Comparison of ENCODE assay signal across 12 cellular contexts in genomic region chr6:144341831-144342527, GRCh38. TPM values are rescaled to one million over a fixed set of nuclear protein-coding genes. Genes with fewer than 3 reads are reported as not detected.
DNase-seq lines count a peak whose midpoint lies in the region; ATAC-seq and TF ChIP-seq lines count a peak whose summit lies in the region.
"Had no signal": no experiment of that assay in that cellular context is flagged by ENCODE, and none has a peak within 500 bp of the region (broad histone marks: within the 10 kb centered on the region; RNA-seq: fewer than 3 reads in every experiment).

No MANE protein-coding gene starts in this region.

- H3K4me3 ChIP-seq in upper lobe of left lung (no peak overlapping the region), vagina (no peak overlapping the region), dorsolateral prefrontal cortex (no peak overlapping the region)
- H3K4me3 ChIP-seq: right atrium auricular region had no signal

- H3K27me3 ChIP-seq in upper lobe of left lung (no peaks in the 10 kb centered on the region), vagina (no peaks in the 10 kb centered on the region), dorsolateral prefrontal cortex (no peaks in the 10 kb centered on the region)
- H3K27me3 ChIP-seq: right atrium auricular region had no signal

- POLR2A ChIA-PET in activated CD8-positive, alpha-beta T cell treated with anti-CD3 and anti-CD28 coated beads, Interleukin-2, amount 10 ng/mL, durations not matched to agents 7 days and 5 days (lab: Charles Lee), result no interaction called here
- POLR2A ChIA-PET in activated CD8-positive, alpha-beta T cell treated with anti-CD3 and anti-CD28 coated beads for 36 hours (lab: Charles Lee), result interaction anchor here (0.6 to 2.4 kb wide), 3 partner anchors 7 to 291 kb away, joined by 3 to 12 read pairs (median 4); no protein-coding TSS in a partner anchor

- no peaks in the 10 kb centered on the region for H3K36me3 ChIP-seq in upper lobe of left lung
- no peaks in the 10 kb centered on the region for H3K36me3 ChIP-seq in vagina
- H3K36me3 ChIP-seq: right atrium auricular region had no signal

- H3K4me3 Mint-ChIP-seq in activated CD8-positive, alpha-beta T cell treated with anti-CD3 and anti-CD28 coated beads, Interleukin-2, amount 10 ng/mL, durations not matched to agents 7 days and 5 days, result no peak overlapping the region
- no peak overlapping the region for H3K4me3 Mint-ChIP-seq in activated CD8-positive, alpha-beta T cell treated with anti-CD3 and anti-CD28 coated beads for 36 hours
- peak overlapping the region in 1 of 2 donors; percentile 96 for H3K4me3 Mint-ChIP-seq in effector memory CD8-positive, alpha-beta T cell

- TF ChIP-seq CTCF in activated CD8-positive, alpha-beta T cell treated with anti-CD3 and anti-CD28 coated beads for 36 hours (IDR thresholded peaks at IDR 0.05), result no peak
- no peak for TF ChIP-seq CTCF in upper lobe of left lung (IDR thresholded peaks at IDR 0.05)
- no peak for TF ChIP-seq CTCF in vagina (IDR thresholded peaks at IDR 0.05)
- TF ChIP-seq CTCF in dorsolateral prefrontal cortex (IDR thresholded peaks at IDR 0.05 in 54 of 56, conservative IDR thresholded peaks at IDR 0.05 in 2 of 56; ENCODE audit: low read depth in 1 of 56, partially characterized antibody in 56 of 56), result no peak

- no peak for TF ChIP-seq EP300 in upper lobe of left lung (IDR thresholded peaks at IDR 0.05)

- peaks cover 63% of the 10 kb centered on the region for H3K4me1 Mint-ChIP-seq in activated CD8-positive, alpha-beta T cell treated with anti-CD3 and anti-CD28 coated beads, Interleukin-2, amount 10 ng/mL, durations not matched to agents 7 days and 5 days (ENCODE audit: low read depth)
- H3K4me1 Mint-ChIP-seq in activated CD8-positive, alpha-beta T cell treated with anti-CD3 and anti-CD28 coated beads for 36 hours (ENCODE audit: low read depth), result peaks cover 59% of the 10 kb centered on the region
- H3K4me1 Mint-ChIP-seq in effector memory CD8-positive, alpha-beta T cell (ENCODE audit: low read depth in 2 of 2), result peaks cover 46 to 64% of the 10 kb centered on the region in 2 donors

- peak; percentile 19 for DNase-seq in activated CD8-positive, alpha-beta T cell treated with anti-CD3 and anti-CD28 coated beads, Interleukin-2, amount 10 ng/mL, durations not matched to agents 7 days and 5 days
- no peak for DNase-seq in activated CD8-positive, alpha-beta T cell treated with anti-CD3 and anti-CD28 coated beads for 36 hours
- DNase-seq in effector memory CD8-positive, alpha-beta T cell, result no peak
- DNase-seq in upper lobe of left lung (no peak), vagina (ENCODE audit: extremely low spot score in 2 of 2) (no peak), dorsolateral prefrontal cortex (no peak), sciatic nerve (ENCODE audit: low spot score) (no peak)
- DNase-seq: islet precursor cell; NCI-H1694; stimulated activated naive CD4-positive, alpha-beta T cell treated with Interleukin-2 at 50 U/mL for 16 hours had no signal

- H3K9me3 Mint-ChIP-seq in activated CD8-positive, alpha-beta T cell treated with anti-CD3 and anti-CD28 coated beads, Interleukin-2, amount 10 ng/mL, durations not matched to agents 7 days and 5 days (ENCODE audit: insufficient read depth), result no peaks in the 10 kb centered on the region
- no peaks in the 10 kb centered on the region for H3K9me3 Mint-ChIP-seq in activated CD8-positive, alpha-beta T cell treated with anti-CD3 and anti-CD28 coated beads for 36 hours
- H3K9me3 Mint-ChIP-seq in effector memory CD8-positive, alpha-beta T cell, result no peaks in the 10 kb centered on the region

- peaks cover 18% of the 10 kb centered on the region for H3K36me3 Mint-ChIP-seq in activated CD8-positive, alpha-beta T cell treated with anti-CD3 and anti-CD28 coated beads, Interleukin-2, amount 10 ng/mL, durations not matched to agents 7 days and 5 days (ENCODE audit: low read depth)
- peaks cover 11% of the 10 kb centered on the region for H3K36me3 Mint-ChIP-seq in activated CD8-positive, alpha-beta T cell treated with anti-CD3 and anti-CD28 coated beads for 36 hours (ENCODE audit: low read depth)
- H3K36me3 Mint-ChIP-seq in effector memory CD8-positive, alpha-beta T cell (ENCODE audit: insufficient read depth), result peaks cover 17% of the 10 kb centered on the region

- CTCF ChIA-PET in activated CD8-positive, alpha-beta T cell treated with anti-CD3 and anti-CD28 coated beads, Interleukin-2, amount 10 ng/mL, durations not matched to agents 7 days and 5 days (lab: Charles Lee), result no interaction called here
- CTCF ChIA-PET in activated CD8-positive, alpha-beta T cell treated with anti-CD3 and anti-CD28 coated beads for 36 hours (lab: Charles Lee), result interaction anchor here (0.5 to 1.1 kb wide), 3 partner anchors 8 to 1587 kb away, joined by 3 read pairs; no protein-coding TSS in a partner anchor

- H3K27ac ChIP-seq in upper lobe of left lung, result peak overlapping the region in 3 of 4 donors; percentile 52 to 84 (median 77)
- no peak overlapping the region for H3K27ac ChIP-seq in vagina
- H3K27ac ChIP-seq in dorsolateral prefrontal cortex, result peak overlapping the region in 2 of 59 donors; percentile 21 to 26
- H3K27ac ChIP-seq: right atrium auricular region had no signal

- intact Hi-C loops in activated CD8-positive, alpha-beta T cell treated with anti-CD3 and anti-CD28 coated beads for 36 hours (cut with micrococcal nuclease), result loop anchor here (10.0 kb wide), 1 partner anchor 123 kb away; no protein-coding TSS in a partner anchor
- intact Hi-C loops in vagina (cut with DNase I) (no loop called here), dorsolateral prefrontal cortex (cut with DNase I) (no loop called here), sciatic nerve (cut with DNase I) (no loop called here)

- H3K4me1 ChIP-seq in upper lobe of left lung (peaks cover 81 to 83% (median 82%) of the 10 kb centered on the region in 4 donors), vagina (peaks cover 93% of the 10 kb centered on the region)

- ATAC-seq in activated CD8-positive, alpha-beta T cell treated with anti-CD3 and anti-CD28 coated beads, Interleukin-2, amount 10 ng/mL, durations not matched to agents 7 days and 5 days, result no peak
- no peak for ATAC-seq in activated CD8-positive, alpha-beta T cell treated with anti-CD3 and anti-CD28 coated beads for 36 hours
- peak; percentile 59 for ATAC-seq in HG03432 (IDR thresholded peaks at IDR 0.05; ENCODE audit: unreplicated experiment)
- ATAC-seq in effector memory CD8-positive, alpha-beta T cell (replicated peaks), result no peak
- no peak for ATAC-seq in upper lobe of left lung (ENCODE audit: low FRiP score in 2 of 2)
- ATAC-seq in sciatic nerve, result no peak

- no peak overlapping the region for H3K27ac Mint-ChIP-seq in activated CD8-positive, alpha-beta T cell treated with anti-CD3 and anti-CD28 coated beads, Interleukin-2, amount 10 ng/mL, durations not matched to agents 7 days and 5 days
- no peak overlapping the region for H3K27ac Mint-ChIP-seq in activated CD8-positive, alpha-beta T cell treated with anti-CD3 and anti-CD28 coated beads for 36 hours
- peak overlapping the region; percentile 94 to 95 for H3K27ac Mint-ChIP-seq in effector memory CD8-positive, alpha-beta T cell

- H3K27me3 Mint-ChIP-seq in activated CD8-positive, alpha-beta T cell treated with anti-CD3 and anti-CD28 coated beads, Interleukin-2, amount 10 ng/mL, durations not matched to agents 7 days and 5 days (ENCODE audit: low read depth), result no peaks in the 10 kb centered on the region
- H3K27me3 Mint-ChIP-seq in activated CD8-positive, alpha-beta T cell treated with anti-CD3 and anti-CD28 coated beads for 36 hours, result no peaks in the 10 kb centered on the region
- H3K27me3 Mint-ChIP-seq in effector memory CD8-positive, alpha-beta T cell, result no peaks in the 10 kb centered on the region

- H3K9me3 ChIP-seq in upper lobe of left lung (no peaks in the 10 kb centered on the region), vagina (no peaks in the 10 kb centered on the region)
- H3K9me3 ChIP-seq: right atrium auricular region had no signal

- 66 to 77% methylated on average over 5 of the region's 5 CpGs for WGBS in upper lobe of left lung, 2 donors

- TF ChIP-seq POLR2A in upper lobe of left lung (IDR thresholded peaks at IDR 0.05) (no peak), vagina (IDR thresholded peaks at IDR 0.05) (no peak)

RNA-seq across cellular contexts. Expression of gene UTRN, which starts 56.8 kb away (rescaled TPM):
- 100 to 1,000 TPM; 136 to 141 TPM for total RNA-seq in activated CD8-positive, alpha-beta T cell treated with anti-CD3 and anti-CD28 coated beads, Interleukin-2, amount 10 ng/mL, durations not matched to agents 7 days and 5 days
- total RNA-seq in activated CD8-positive, alpha-beta T cell treated with anti-CD3 and anti-CD28 coated beads for 36 hours, result 10 to 100 TPM; 53.9 to 58.5 TPM
- total RNA-seq in upper lobe of left lung, result 100 to 1,000 TPM; 209 to 637 (median 340) TPM
- total RNA-seq in vagina, result 160 TPM
- total RNA-seq in dorsolateral prefrontal cortex, result 100 to 1,000 TPM in 3 of 120 experiments, 10 to 100 TPM in 117; 44.5 to 111 (median 70.5) TPM
- 594 TPM for total RNA-seq in sciatic nerve

Comparison
In these comparisons a context has a peak if more than half of its experiments do, and no peak if none do; other contexts are left out.
1. H3K27ac Mint-ChIP-seq: peak in effector memory CD8-positive, alpha-beta T cell (2 of 2); none in activated CD8-positive, alpha-beta T cell treated with anti-CD3 and anti-CD28 coated beads, Interleukin-2, amount 10 ng/mL, durations not matched to agents 7 days and 5 days (single experiment) and activated CD8-positive, alpha-beta T cell treated with anti-CD3 and anti-CD28 coated beads for 36 hours (single experiment).